In the genomic region with DNA sequence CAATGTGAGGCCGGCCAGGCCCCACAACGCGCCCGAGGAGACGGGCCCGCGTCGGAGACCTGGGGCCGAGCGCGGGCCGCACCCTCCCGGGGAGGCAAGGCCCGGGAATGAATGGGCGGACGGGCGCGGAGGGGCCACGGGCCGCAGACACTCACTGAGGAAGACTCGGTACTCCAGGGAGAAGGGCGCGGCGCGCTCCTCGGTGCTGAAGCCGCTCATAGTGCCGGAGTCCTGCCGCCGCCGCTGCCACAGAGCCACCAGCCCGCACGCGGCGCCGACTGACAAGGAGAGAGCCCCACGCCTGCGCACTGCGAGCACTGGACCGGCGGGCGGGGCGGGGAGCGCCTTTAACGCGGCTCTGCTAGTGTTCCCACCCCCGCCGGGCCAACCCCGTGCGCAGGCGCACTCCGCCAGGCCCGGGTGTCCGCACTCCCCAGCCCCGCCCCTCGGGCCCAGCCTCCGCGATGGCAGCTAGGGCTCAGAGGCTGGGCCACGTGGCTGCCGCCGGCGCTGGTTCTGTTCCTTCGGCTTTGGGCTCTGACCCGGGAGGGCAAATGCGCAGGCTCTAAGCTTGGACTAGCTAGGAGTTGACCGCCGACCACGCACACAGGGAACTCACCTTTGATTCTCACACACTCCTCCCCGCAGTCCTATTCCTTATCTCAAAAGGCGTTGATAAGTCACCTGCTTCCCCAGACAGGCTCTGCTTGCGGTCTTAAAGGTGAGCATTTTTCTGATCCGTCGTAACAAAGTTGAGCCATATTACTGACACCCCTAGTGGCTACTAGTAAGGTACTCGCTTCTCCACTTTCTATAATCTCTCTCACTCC, we compare ENCODE assay signal across 8 cellular contexts. TPM values are rescaled to one million over a fixed set of nuclear protein-coding genes. Genes with fewer than 3 reads are reported as not detected.
DNase-seq lines count a peak whose midpoint lies in the region; ATAC-seq and TF ChIP-seq lines count a peak whose summit lies in the region.

Gene PPA1 (minus strand): TSS at position 321 of the 830 bp plus-strand sequence. CDS start 102 bp downstream, at position 219.

- peaks cover 19% of the 10 kb centered on the region for H3K4me1 ChIP-seq in Caco-2
- H3K4me1 ChIP-seq in endocrine pancreas (ENCODE audit: control insufficient read depth, insufficient read depth, low read length) = peaks cover 10% of the 10 kb centered on the region

- peaks cover 19% of the 10 kb centered on the region for H3K4me1 Mint-ChIP-seq in Caco-2 (ENCODE audit: low read depth, unreplicated experiment)
- peaks cover 44% of the 10 kb centered on the region for H3K4me1 Mint-ChIP-seq in activated CD8-positive, alpha-beta memory T cell treated with anti-CD3 and anti-CD28 coated beads, Interleukin-2, amount 10 ng/mL, durations not matched to agents 7 days and 5 days

- peaks cover 45% of the 10 kb centered on the region for H3K36me3 Mint-ChIP-seq in Caco-2 (ENCODE audit: insufficient read depth, unreplicated experiment)
- peaks cover 22% of the 10 kb centered on the region for H3K36me3 Mint-ChIP-seq in activated CD8-positive, alpha-beta memory T cell treated with anti-CD3 and anti-CD28 coated beads, Interleukin-2, amount 10 ng/mL, durations not matched to agents 7 days and 5 days

- H3K4me3 ChIP-seq in Caco-2 (ENCODE audit: low read depth, low read length) = peak within 1 kb of the TSS; percentile 85
- H3K4me3 ChIP-seq in endocrine pancreas (ENCODE audit: control insufficient read depth, insufficient read depth, low read length) = peak within 1 kb of the TSS; percentile 90

- H3K9ac ChIP-seq in endocrine pancreas (ENCODE audit: control insufficient read depth, insufficient read depth, low read length) = peak within 1 kb of the TSS; percentile 100

- H3K27me3 Mint-ChIP-seq in Caco-2 (ENCODE audit: insufficient read depth, unreplicated experiment) = no peaks in the 10 kb centered on the region
- H3K27me3 Mint-ChIP-seq in activated CD8-positive, alpha-beta memory T cell treated with anti-CD3 and anti-CD28 coated beads, Interleukin-2, amount 10 ng/mL, durations not matched to agents 7 days and 5 days = no peaks in the 10 kb centered on the region

- BruUV-seq in Caco-2 (replicated peaks; lab: Mats Ljungman, UMichigan) = TSS peak; percentile 66

- no peaks in the 10 kb centered on the region for H3K27me3 ChIP-seq in Caco-2 (replicated peaks; ENCODE audit: control insufficient read depth, insufficient read depth, low read length)
- H3K27me3 ChIP-seq in endocrine pancreas (ENCODE audit: control insufficient read depth, insufficient read depth, low read length) = no peaks in the 10 kb centered on the region

- peaks cover 5% of the 10 kb centered on the region; the same call in 1 of the 2 replicates for H3K9me3 ChIP-seq in Caco-2
- no peaks in the 10 kb centered on the region for H3K9me3 ChIP-seq in endocrine pancreas (ENCODE audit: control insufficient read depth, low read length)

- TF ChIP-seq CTCF in Caco-2 (IDR thresholded peaks at IDR 0.05; ENCODE audit: insufficient read depth in 1 of 2, low read depth in 1 of 2, low read length in 1 of 2, severe bottlenecking in 1 of 2, unreplicated experiment in 1 of 2) = peak; percentile 56 to 81

- no peaks in the 10 kb centered on the region for H3K9me3 Mint-ChIP-seq in Caco-2 (ENCODE audit: unreplicated experiment)
- no peaks in the 10 kb centered on the region for H3K9me3 Mint-ChIP-seq in activated CD8-positive, alpha-beta memory T cell treated with anti-CD3 and anti-CD28 coated beads, Interleukin-2, amount 10 ng/mL, durations not matched to agents 7 days and 5 days (ENCODE audit: low read depth)

- POLR2A ChIA-PET in Caco-2 (lab: Charles Lee) = interaction anchor here (0.6 to 2.4 kb wide), 14 partner anchors 10 to 172 kb away, joined by 3 to 25 read pairs (median 6); partner anchors contain the start of genes EIF4EBP2, SAR1A and TYSND1

- intact Hi-C loops in Caco-2 (cut with micrococcal nuclease; ENCODE audit: unreplicated experiment) = loop anchor here (1.0 to 2.0 kb wide), 5 partner anchors 31 to 149 kb away; partner anchors contain the start of genes LRRC20 and SAR1A

- CTCF ChIA-PET in Caco-2 (lab: Charles Lee) = interaction anchor here (0.5 to 3.7 kb wide), 11 partner anchors 11 to 589 kb away, joined by 3 to 80 read pairs (median 9); partner anchors contain the start of gene TYSND1
- CTCF ChIA-PET in activated CD8-positive, alpha-beta memory T cell treated with anti-CD3 and anti-CD28 coated beads, Interleukin-2, amount 10 ng/mL, durations not matched to agents 7 days and 5 days (lab: Charles Lee) = interaction anchor here (0.7 to 20.4 kb wide), 13 partner anchors 11 to 148 kb away, joined by 3 to 512 read pairs (median 4); no protein-coding TSS in a partner anchor

- DNase-seq in Caco-2 = peak; percentile 99 to 100
- DNase-seq in HUDEP-2 (lab: John Stamatoyannopoulos, UW; ENCODE audit: unreplicated experiment in 76 of 76) = peak in 75 of 76 experiments; percentile 58 to 99 (median 95)
- DNase-seq in NOMO-1 treated with dmso at 0.1 percent for 144 hours (lab: John Stamatoyannopoulos, UW; ENCODE audit: unreplicated experiment) = peak; percentile 91
- DNase-seq in activated CD8-positive, alpha-beta memory T cell treated with anti-CD3 and anti-CD28 coated beads, Interleukin-2, amount 10 ng/mL, durations not matched to agents 7 days and 5 days = peak; percentile 99
- peak; percentile 100 for DNase-seq in mesenteric fat pad (ENCODE audit: low spot score)
- peak; percentile 98 for DNase-seq in stimulated activated CD8-positive, alpha-beta memory T cell treated with anti-CD3 and anti-CD28 coated beads, Interleukin-15, amount 100 ng/mL, for 24 hours (ENCODE audit: low read depth)

- H3K36me3 ChIP-seq in Caco-2 (ENCODE audit: control insufficient read depth, insufficient read depth, low read length) = peaks cover 2% of the 10 kb centered on the region; the same call in 1 of the 2 replicates
- no peaks in the 10 kb centered on the region for H3K36me3 ChIP-seq in endocrine pancreas (ENCODE audit: control insufficient read depth, insufficient read depth, low read length)

- peak; percentile 72 for ATAC-seq in GM21367 (IDR thresholded peaks at IDR 0.05; ENCODE audit: unreplicated experiment)
- peak; percentile 96 for ATAC-seq in activated CD8-positive, alpha-beta memory T cell treated with anti-CD3 and anti-CD28 coated beads, Interleukin-2, amount 10 ng/mL, durations not matched to agents 7 days and 5 days

- H3K27ac Mint-ChIP-seq in Caco-2 (ENCODE audit: unreplicated experiment) = peak within 1 kb of the TSS; percentile 99
- peak within 1 kb of the TSS; percentile 89 for H3K27ac Mint-ChIP-seq in activated CD8-positive, alpha-beta memory T cell treated with anti-CD3 and anti-CD28 coated beads, Interleukin-2, amount 10 ng/mL, durations not matched to agents 7 days and 5 days

- peak within 1 kb of the TSS; percentile 76 for H3K4me3 Mint-ChIP-seq in Caco-2 (ENCODE audit: unreplicated experiment)
- H3K4me3 Mint-ChIP-seq in activated CD8-positive, alpha-beta memory T cell treated with anti-CD3 and anti-CD28 coated beads, Interleukin-2, amount 10 ng/mL, durations not matched to agents 7 days and 5 days = peak within 1 kb of the TSS; percentile 88

RNA-seq across cellular contexts. Expression of gene PPA1, which starts in this region (rescaled TPM):
- total RNA-seq in Caco-2 (2022) (350 and 353 TPM in 2 replicates), mesenteric fat pad (338 TPM)
- 100 to 1,000 TPM; 157 to 192 TPM for total RNA-seq in activated CD8-positive, alpha-beta memory T cell treated with anti-CD3 and anti-CD28 coated beads, Interleukin-2, amount 10 ng/mL, durations not matched to agents 7 days and 5 days

Comparison
In these comparisons a context has a peak if more than half of its experiments do, and no peak if none do; other contexts are left out.
1. Peak in every context shown above with its lines: DNase-seq, ATAC-seq and H3K4me3 ChIP-seq.